Comparison of ENCODE assay signal across 6 cellular contexts in the genomic region with DNA sequence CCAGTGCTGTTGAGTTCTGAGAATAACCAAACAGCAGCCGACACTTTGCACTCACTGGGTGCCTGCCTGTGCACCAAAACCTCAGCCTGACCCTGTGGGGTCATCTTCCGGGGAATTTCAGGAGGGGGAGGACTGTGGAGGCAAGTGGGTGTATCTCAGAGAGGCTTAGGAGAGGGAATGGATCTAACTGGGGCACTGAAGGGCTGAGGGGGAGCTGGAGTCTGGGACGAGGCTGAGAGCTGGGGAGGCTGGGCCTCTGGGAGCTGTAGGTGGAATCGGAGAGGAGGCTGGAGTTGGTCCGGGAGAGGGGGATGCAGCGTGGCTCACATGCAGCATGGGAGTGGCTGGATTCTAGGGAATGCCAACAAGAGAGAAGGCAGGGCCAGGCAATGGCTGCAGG. TPM values are rescaled to one million over a fixed set of nuclear protein-coding genes. Genes with fewer than 3 reads are reported as not detected.
"Had no signal": no experiment of that assay in that cellular context is flagged by ENCODE, and none has a peak within 500 bp of the region (broad histone marks: within the 10 kb centered on the region; RNA-seq: fewer than 3 reads in every experiment).

No MANE protein-coding gene starts in this region.

- DNase-seq: GM23248, GOT3, KBM-7 had no signal

- ATAC-seq: HCT116 had no signal

- H3K27ac ChIP-seq: GM23248 had no signal

- H3K9ac ChIP-seq: GM23248 had no signal

- H3K4me3 ChIP-seq: GM23248, HAP-1 had no signal

- H3K36me3 ChIP-seq: HAP-1 had no signal

- H2AFZ ChIP-seq: GM23248 had no signal

- H3K9me3 ChIP-seq: HAP-1 had no signal

RNA-seq across cellular contexts. Expression of gene ASS1, which starts 14.9 kb away (rescaled TPM):
- polyA plus RNA-seq: IgD-negative memory B cell had no signal
